7 cellular contexts compared by ENCODE assay signal in the genomic region with DNA sequence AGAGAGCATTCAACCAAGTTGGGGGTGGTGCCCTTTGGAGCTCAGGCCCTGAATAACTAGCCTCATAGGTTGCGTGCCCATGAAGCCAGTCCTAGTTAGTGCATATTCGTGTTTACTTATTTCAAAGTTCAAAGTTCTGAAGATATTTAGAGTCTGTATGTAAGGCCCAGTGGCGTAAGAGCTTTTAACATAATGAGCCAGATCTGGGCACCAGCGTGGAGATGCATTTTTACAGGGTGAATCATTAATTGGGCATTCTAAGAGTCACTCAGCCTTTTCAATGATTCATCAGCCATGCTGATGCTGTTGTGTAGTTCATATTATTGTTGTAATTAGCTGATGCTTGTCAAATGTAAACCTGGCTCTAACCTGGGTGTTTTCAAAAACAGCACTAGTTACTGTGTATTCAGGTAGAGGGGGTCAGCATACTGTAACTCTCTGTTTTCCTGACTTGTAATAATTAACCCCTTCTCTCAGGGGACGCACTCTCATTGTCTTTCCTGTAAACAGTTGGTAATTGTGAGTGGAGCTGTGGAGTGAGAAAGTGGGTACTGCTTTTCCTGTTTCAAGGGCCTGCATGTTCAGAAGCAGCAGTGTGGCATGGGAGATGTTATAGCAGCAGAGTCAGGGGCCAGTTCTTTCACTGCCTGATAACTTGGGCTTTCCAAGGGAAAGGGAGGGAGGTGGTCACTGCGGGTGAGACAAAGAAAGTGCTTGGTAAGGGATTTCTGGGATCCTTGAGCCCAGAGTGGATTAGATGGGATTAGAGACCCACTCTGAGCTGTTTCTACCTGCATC.
DNase-seq lines count a peak whose midpoint lies in the region; TF ChIP-seq lines count a peak whose summit lies in the region.

No MANE protein-coding gene starts in this region.

- H3K79me2 ChIP-seq in PC-9 (ENCODE audit: low read depth): no peaks in the 10 kb centered on the region
- H3K79me2 ChIP-seq in smooth muscle cell (ENCODE audit: low read depth): no peaks in the 10 kb centered on the region

- no peaks in the 10 kb centered on the region for H3K4me1 Mint-ChIP-seq in activated CD4-positive, alpha-beta T cell treated with anti-CD3 and anti-CD28 coated beads, Interleukin-2, amount 10 ng/mL, durations not matched to agents 7 days and 5 days

- peak overlapping the region; percentile 63 for H3K27ac ChIP-seq in PC-9
- peak overlapping the region; percentile 92 for H3K27ac ChIP-seq in smooth muscle cell (ENCODE audit: low read depth)

- H3K4me3 ChIP-seq in PC-9 (no peak overlapping the region), smooth muscle cell (no peak overlapping the region)

- no peak for TF ChIP-seq CTCF in PC-9 (conservative IDR thresholded peaks at IDR 0.05)
- no peak for TF ChIP-seq CTCF in smooth muscle cell (IDR thresholded peaks at IDR 0.05; ENCODE audit: borderline replicate concordance, insufficient read depth, poor library complexity, severe bottlenecking)

- H2AFZ ChIP-seq in PC-9: no peak overlapping the region
- H2AFZ ChIP-seq in smooth muscle cell (ENCODE audit: low read depth): no peak overlapping the region

- 15% methylated on average over 6 of the region's 6 CpGs for whole genome bisulfite sequencing in smooth muscle cell (ENCODE audit: low lambda C conversion rate)

- H3K27ac Mint-ChIP-seq in activated CD4-positive, alpha-beta T cell treated with anti-CD3 and anti-CD28 coated beads, Interleukin-2, amount 10 ng/mL, durations not matched to agents 7 days and 5 days: no peak overlapping the region

- H3F3A ChIP-seq in PC-9 (ENCODE audit: insufficient read depth, low read depth) (peaks cover 33% of the 10 kb centered on the region), smooth muscle cell (ENCODE audit: low read depth) (peaks cover 6% of the 10 kb centered on the region)

- peaks cover under 1% of the 10 kb centered on the region for H3K9me3 Mint-ChIP-seq in activated CD4-positive, alpha-beta T cell treated with anti-CD3 and anti-CD28 coated beads, Interleukin-2, amount 10 ng/mL, durations not matched to agents 7 days and 5 days

- H3K36me3 Mint-ChIP-seq in activated CD4-positive, alpha-beta T cell treated with anti-CD3 and anti-CD28 coated beads, Interleukin-2, amount 10 ng/mL, durations not matched to agents 7 days and 5 days (ENCODE audit: low read depth): no peaks in the 10 kb centered on the region

- intact Hi-C loops in PC-9 (cut with micrococcal nuclease; ENCODE audit: unreplicated experiment): loop anchor here (2.0 to 5.0 kb wide), 2 partner anchors 35 to 75 kb away; no protein-coding TSS in a partner anchor

- no peaks in the 10 kb centered on the region for H3K9me2 ChIP-seq in PC-9 (ENCODE audit: insufficient read depth)

- DNase-seq in HCEC 1CT: peak; percentile 88
- DNase-seq in PC-9: peak; percentile 67 to 95
- peak; percentile 99 for DNase-seq in fibroblast of peridontal ligament (ENCODE audit: extremely low read depth)
- no peak for DNase-seq in smooth muscle cell (lab: John Stamatoyannopoulos, UW; ENCODE audit: unreplicated experiment)
- DNase-seq in activated CD4-positive, alpha-beta T cell treated with anti-CD3 and anti-CD28 coated beads, Interleukin-2, amount 10 ng/mL, durations not matched to agents 7 days and 5 days: no peak
- DNase-seq in retina: no peak
- DNase-seq in middle frontal gyrus (ENCODE audit: extremely low spot score, low spot score): no peak

- H3K4me2 ChIP-seq in PC-9: peak overlapping the region; percentile 46
- peak overlapping the region; percentile 78 for H3K4me2 ChIP-seq in smooth muscle cell

- CTCF ChIA-PET in PC-9 (lab: Charles Lee): interaction anchor here (0.7 kb wide), 2 partner anchors 15 to 34 kb away, joined by 3 to 15 read pairs; no protein-coding TSS in a partner anchor
- CTCF ChIA-PET in activated CD4-positive, alpha-beta T cell treated with anti-CD3 and anti-CD28 coated beads, Interleukin-2, amount 10 ng/mL, durations not matched to agents 7 days and 5 days (lab: Charles Lee): interaction anchor here (0.7 to 1.3 kb wide), 2 partner anchors 25 to 71 kb away, joined by 3 read pairs; no protein-coding TSS in a partner anchor

- no peaks in the 10 kb centered on the region for H4K20me1 ChIP-seq in PC-9 (ENCODE audit: insufficient read depth)
- no peaks in the 10 kb centered on the region for H4K20me1 ChIP-seq in smooth muscle cell (ENCODE audit: low read depth)

- POLR2A ChIA-PET in PC-9 (lab: Charles Lee; ENCODE audit: unreplicated experiment): interaction anchor here (0.5 to 0.9 kb wide), 11 partner anchors 18 to 1560 kb away, joined by 3 to 9 read pairs (median 4); no protein-coding TSS in a partner anchor
- POLR2A ChIA-PET in activated CD4-positive, alpha-beta T cell treated with anti-CD3 and anti-CD28 coated beads, Interleukin-2, amount 10 ng/mL, durations not matched to agents 7 days and 5 days (lab: Charles Lee): no interaction called here

- peak overlapping the region; percentile 55 for H3K9ac ChIP-seq in smooth muscle cell (ENCODE audit: low read depth)

- H3K9me3 ChIP-seq in PC-9 (ENCODE audit: insufficient read depth, low read depth): no peaks in the 10 kb centered on the region; the same call in 1 of the 2 replicates
- no peaks in the 10 kb centered on the region for H3K9me3 ChIP-seq in smooth muscle cell (replicated peaks; ENCODE audit: low read depth)

- H3K27me3 Mint-ChIP-seq in activated CD4-positive, alpha-beta T cell treated with anti-CD3 and anti-CD28 coated beads, Interleukin-2, amount 10 ng/mL, durations not matched to agents 7 days and 5 days: peaks cover 3% of the 10 kb centered on the region

- no peaks in the 10 kb centered on the region for H3K36me3 ChIP-seq in PC-9 (ENCODE audit: low read depth)
- H3K36me3 ChIP-seq in smooth muscle cell (ENCODE audit: low read depth): no peaks in the 10 kb centered on the region

- no peaks in the 10 kb centered on the region for H3K27me3 ChIP-seq in PC-9 (ENCODE audit: insufficient read depth, low read depth)
- no peaks in the 10 kb centered on the region for H3K27me3 ChIP-seq in smooth muscle cell (ENCODE audit: low read depth)

- H3K4me3 Mint-ChIP-seq in activated CD4-positive, alpha-beta T cell treated with anti-CD3 and anti-CD28 coated beads, Interleukin-2, amount 10 ng/mL, durations not matched to agents 7 days and 5 days: no peak overlapping the region

- no TSS peak for BruUV-seq in PC-9 (replicated peaks; lab: Mats Ljungman, UMichigan)

- peaks cover 54% of the 10 kb centered on the region for H3K4me1 ChIP-seq in PC-9 (replicated peaks; ENCODE audit: insufficient read depth)
- peaks cover 22% of the 10 kb centered on the region for H3K4me1 ChIP-seq in smooth muscle cell (ENCODE audit: low read depth)

Comparison
In these comparisons a context has a peak if more than half of its experiments do, and no peak if none do; other contexts are left out.
1. DNase-seq: peak in HCEC 1CT (single experiment), PC-9 (2 of 2) and fibroblast of peridontal ligament (single experiment); none in smooth muscle cell (single experiment), activated CD4-positive, alpha-beta T cell treated with anti-CD3 and anti-CD28 coated beads, Interleukin-2, amount 10 ng/mL, durations not matched to agents 7 days and 5 days (single experiment), retina (single experiment) and middle frontal gyrus (single experiment).